Comparison of ENCODE assay signal across 11 cellular contexts in genomic region chr18:55268146-55268545, GRCh38.
A peak's percentile ranks its signal among the peaks of the same experiment; 100 is the strongest.
DNase-seq lines count a peak whose midpoint lies in the region; ATAC-seq, FAIRE-seq and TF ChIP-seq lines count a peak whose summit lies in the region.
"Had no signal": no experiment of that assay in that cellular context is flagged by ENCODE, and none has a peak within 500 bp of the region (broad histone marks: within the 10 kb centered on the region; RNA-seq: fewer than 3 reads in every experiment).

No MANE protein-coding gene starts in this region.

- intact Hi-C loops in lower leg skin (cut with DNase I; ENCODE audit: low total_unique reads), result no loop called here

- TF ChIP-seq POLR2A in H54 (IDR thresholded peaks at IDR 0.05; ENCODE audit: low read depth, low read length) (no peak), lower leg skin (IDR thresholded peaks at IDR 0.05) (no peak)

- FAIRE-seq in H54 (lab: Jason Lieb, UNC), result peak; percentile 20

- peaks cover 10 to 21% of the 10 kb centered on the region in 2 donors for H3K4me1 Mint-ChIP-seq in natural killer cell treated with Interleukin-12 subunit alpha and Interleukin-12 subunit beta and Interleukin-15 and Interleukin-18, amount 100 ng/mL, for 72 hours (ENCODE audit: low read depth in 2 of 2)

- no peak overlapping the region for H3K4me3 ChIP-seq in lower leg skin (ENCODE audit: low read depth, poor library complexity, severe bottlenecking)
- H3K4me3 ChIP-seq: heart left ventricle had no signal

- no peak for TF ChIP-seq CTCF in lower leg skin (IDR thresholded peaks at IDR 0.05)

- ATAC-seq in GM18867 (IDR thresholded peaks at IDR 0.05; ENCODE audit: unreplicated experiment), result peak; percentile 74
- ATAC-seq in HG03575 (IDR thresholded peaks at IDR 0.05; ENCODE audit: extremely low read depth, insufficient number of reproducible peaks, low FRiP score, unreplicated experiment), result peak; percentile 83
- ATAC-seq in natural killer cell treated with Interleukin-12 subunit alpha and Interleukin-12 subunit beta and Interleukin-15 and Interleukin-18, amount 100 ng/mL, for 72 hours, result peak; percentile 20 to 65
- ATAC-seq: heart left ventricle, Panc1 had no signal

- no peaks in the 10 kb centered on the region for H3K27me3 Mint-ChIP-seq in natural killer cell treated with Interleukin-12 subunit alpha and Interleukin-12 subunit beta and Interleukin-15 and Interleukin-18, amount 100 ng/mL, for 72 hours

- peak overlapping the region; percentile 30 for H3K4me3 Mint-ChIP-seq in natural killer cell treated with Interleukin-12 subunit alpha and Interleukin-12 subunit beta and Interleukin-15 and Interleukin-18, amount 100 ng/mL, for 72 hours

- H3K9me3 Mint-ChIP-seq in natural killer cell treated with Interleukin-12 subunit alpha and Interleukin-12 subunit beta and Interleukin-15 and Interleukin-18, amount 100 ng/mL, for 72 hours, result no peaks in the 10 kb centered on the region

- 58 to 65% methylated on average over 1 of the region's 1 CpG for WGBS in lower leg skin, 2 donors

- no peak for DNase-seq in H54 (ENCODE audit: insufficient read length, low spot score)
- no peak for DNase-seq in natural killer cell treated with Interleukin-12 subunit alpha and Interleukin-12 subunit beta and Interleukin-15 and Interleukin-18, amount 100 ng/mL, for 72 hours (ENCODE audit: low spot score)
- no peak for DNase-seq in COLO668 (lab: John Stamatoyannopoulos, UW; ENCODE audit: unreplicated experiment)
- DNase-seq in hepatic stellate cell (ENCODE audit: low spot score), result no peak
- DNase-seq in anterior cingulate cortex (lab: John Stamatoyannopoulos, UW), result no peak
- no peak for DNase-seq in lower leg skin (ENCODE audit: low spot score in 2 of 2)
- DNase-seq: GOT3, heart left ventricle had no signal

- peak overlapping the region; percentile 18 to 29 for H3K27ac Mint-ChIP-seq in natural killer cell treated with Interleukin-12 subunit alpha and Interleukin-12 subunit beta and Interleukin-15 and Interleukin-18, amount 100 ng/mL, for 72 hours

- no peaks in the 10 kb centered on the region for H3K36me3 Mint-ChIP-seq in natural killer cell treated with Interleukin-12 subunit alpha and Interleukin-12 subunit beta and Interleukin-15 and Interleukin-18, amount 100 ng/mL, for 72 hours
